In genomic region chr3:141941093-141941492, GRCh38 we compare ENCODE assay signal across 11 cellular contexts.
DNase-seq lines count a peak whose midpoint lies in the region; ATAC-seq and TF ChIP-seq lines count a peak whose summit lies in the region.
"Had no signal": no experiment of that assay in that cellular context is flagged by ENCODE, and none has a peak within 500 bp of the region (broad histone marks: within the 10 kb centered on the region; RNA-seq: fewer than 3 reads in every experiment).

No MANE protein-coding gene starts in this region.

- H3K36me3 ChIP-seq in Loucy (ENCODE audit: insufficient read depth, low read length): no peaks in the 10 kb centered on the region
- H3K36me3 ChIP-seq in spleen: no peaks in the 10 kb centered on the region
- H3K36me3 ChIP-seq in CD8-positive, alpha-beta memory T cell (ENCODE audit: insufficient read depth, low read length): no peaks in the 10 kb centered on the region

- CTCF ChIA-PET in CD8-positive, alpha-beta memory T cell (lab: Charles Lee): no interaction called here

- peak overlapping the region; percentile 43 for H3K9ac ChIP-seq in Loucy (ENCODE audit: low read depth, low read length, poor library complexity, severe bottlenecking)

- POLR2A ChIA-PET in CD8-positive, alpha-beta memory T cell (lab: Charles Lee): no interaction called here

- TF ChIP-seq CTCF in Loucy (conservative IDR thresholded peaks at IDR 0.05; ENCODE audit: low read length): no peak
- TF ChIP-seq CTCF in glutamatergic neuron (IDR thresholded peaks at IDR 0.05; ENCODE audit: partially characterized antibody, unreplicated experiment): no peak
- no peak for TF ChIP-seq CTCF in spleen (IDR thresholded peaks at IDR 0.05 in 8 of 11, conservative IDR thresholded peaks at IDR 0.05 in 3 of 11)

- ATAC-seq in GM21528 (IDR thresholded peaks at IDR 0.05; ENCODE audit: low FRiP score, unreplicated experiment): no peak

- peak overlapping the region; percentile 74 for H3K4me2 ChIP-seq in Loucy (ENCODE audit: low read depth, low read length, poor library complexity, severe bottlenecking)

- no peaks in the 10 kb centered on the region for H3K79me2 ChIP-seq in Loucy (ENCODE audit: insufficient read depth, low read length)

- H3K36me3 Mint-ChIP-seq in glutamatergic neuron (ENCODE audit: unreplicated experiment): no peaks in the 10 kb centered on the region
- no peaks in the 10 kb centered on the region for H3K36me3 Mint-ChIP-seq in CD8-positive, alpha-beta memory T cell

- DNase-seq in UCSD-AML1 (lab: John Stamatoyannopoulos, UW; ENCODE audit: unreplicated experiment) (peak; percentile 53), glutamatergic neuron (no peak), spleen (peak; percentile 62), AG08395 (ENCODE audit: low spot score) (no peak), NCI-H187 treated with DMSO at 0.1 percent for 48 hours (lab: John Stamatoyannopoulos, UW) (no peak)
- DNase-seq in CD8-positive, alpha-beta memory T cell: no peak
- DNase-seq: activated naive CD4-positive, alpha-beta T cell; SIG-M5 had no signal

- H4K20me1 ChIP-seq in Loucy (ENCODE audit: insufficient read depth, low read length, poor library complexity, severe bottlenecking): no peaks in the 10 kb centered on the region

- peak overlapping the region in 3 of 8 donors; percentile 10 to 54 (median 27) for H3K27ac ChIP-seq in spleen
- no peak overlapping the region for H3K27ac ChIP-seq in CD8-positive, alpha-beta memory T cell (ENCODE audit: low read depth, low read length)
- H3K27ac ChIP-seq: tibial artery had no signal

- H3K4me1 Mint-ChIP-seq in glutamatergic neuron (ENCODE audit: low read depth, unreplicated experiment): peaks cover 11% of the 10 kb centered on the region
- no peaks in the 10 kb centered on the region for H3K4me1 Mint-ChIP-seq in CD8-positive, alpha-beta memory T cell

- TF ChIP-seq POLR2A in spleen (IDR thresholded peaks at IDR 0.05): no peak

- 15 to 24% (median 22%) methylated on average over 8 of the region's 8 CpGs for WGBS in spleen, 5 donors

- peaks cover 5% of the 10 kb centered on the region for H3F3A ChIP-seq in Loucy (ENCODE audit: low read depth)

- intact Hi-C loops in spleen (cut with DNase I; ENCODE audit: low total_unique reads): no loop called here

- no peak overlapping the region for H3K4me3 Mint-ChIP-seq in glutamatergic neuron (ENCODE audit: unreplicated experiment)
- H3K4me3 Mint-ChIP-seq in CD8-positive, alpha-beta memory T cell: no peak overlapping the region

- H3K9me2 ChIP-seq in Loucy (replicated peaks; ENCODE audit: low read depth, low read length): no peaks in the 10 kb centered on the region

- H3K4me1 ChIP-seq in Loucy (ENCODE audit: insufficient read depth, low read length, poor library complexity, severe bottlenecking) (peaks cover 30% of the 10 kb centered on the region), spleen (peaks cover 0 to 24% (median 10%) of the 10 kb centered on the region in 6 donors)
- no peaks in the 10 kb centered on the region for H3K4me1 ChIP-seq in CD8-positive, alpha-beta memory T cell (ENCODE audit: insufficient read depth, low read length)

- H3K27me3 ChIP-seq in Loucy (ENCODE audit: insufficient read depth, low read length, poor library complexity, severe bottlenecking): no peaks in the 10 kb centered on the region
- no peaks in the 10 kb centered on the region for H3K27me3 ChIP-seq in spleen (replicated peaks in 1 of 7)
- H3K27me3 ChIP-seq in CD8-positive, alpha-beta memory T cell (ENCODE audit: insufficient read depth, low read length, poor library complexity, severe bottlenecking): no peaks in the 10 kb centered on the region
- H3K27me3 ChIP-seq: tibial artery had no signal

- no peak overlapping the region for H2AFZ ChIP-seq in Loucy (ENCODE audit: low read length)

- H3K27ac Mint-ChIP-seq in glutamatergic neuron (ENCODE audit: unreplicated experiment): peak overlapping the region; percentile 89
- peak overlapping the region in 2 of 8 donors; percentile 1 to 24 for H3K27ac Mint-ChIP-seq in CD8-positive, alpha-beta memory T cell

- peaks cover 2% of the 10 kb centered on the region for H3K9me3 Mint-ChIP-seq in glutamatergic neuron (ENCODE audit: unreplicated experiment)
- H3K9me3 Mint-ChIP-seq in CD8-positive, alpha-beta memory T cell: no peaks in the 10 kb centered on the region

- peaks cover 3% of the 10 kb centered on the region for H3K27me3 Mint-ChIP-seq in glutamatergic neuron (ENCODE audit: unreplicated experiment)
- H3K27me3 Mint-ChIP-seq in CD8-positive, alpha-beta memory T cell: no peaks in the 10 kb centered on the region

- H3K4me3 ChIP-seq in Loucy (ENCODE audit: low read length, poor library complexity, severe bottlenecking) (peak overlapping the region; percentile 67), spleen (peak overlapping the region in 1 of 8 donors; percentile 7)
- H3K4me3 ChIP-seq in CD8-positive, alpha-beta memory T cell (ENCODE audit: low read length): no peak overlapping the region
- H3K4me3 ChIP-seq: tibial artery had no signal

- H3K9me3 ChIP-seq in Loucy (ENCODE audit: insufficient read depth, low read depth, low read length) (no peaks in the 10 kb centered on the region), spleen (no peaks in the 10 kb centered on the region)
- no peaks in the 10 kb centered on the region for H3K9me3 ChIP-seq in CD8-positive, alpha-beta memory T cell (ENCODE audit: low read length)
- H3K9me3 ChIP-seq: tibial artery had no signal

Comparison
In these comparisons a context has a peak if more than half of its experiments do, and no peak if none do; other contexts are left out.
1. DNase-seq: peak in UCSD-AML1 (single experiment) and spleen (single experiment); none in glutamatergic neuron (single experiment), CD8-positive, alpha-beta memory T cell (0 of 5), AG08395 (single experiment) and NCI-H187 treated with DMSO at 0.1 percent for 48 hours (single experiment).